20 cellular contexts compared by ENCODE assay signal in the genomic region with DNA sequence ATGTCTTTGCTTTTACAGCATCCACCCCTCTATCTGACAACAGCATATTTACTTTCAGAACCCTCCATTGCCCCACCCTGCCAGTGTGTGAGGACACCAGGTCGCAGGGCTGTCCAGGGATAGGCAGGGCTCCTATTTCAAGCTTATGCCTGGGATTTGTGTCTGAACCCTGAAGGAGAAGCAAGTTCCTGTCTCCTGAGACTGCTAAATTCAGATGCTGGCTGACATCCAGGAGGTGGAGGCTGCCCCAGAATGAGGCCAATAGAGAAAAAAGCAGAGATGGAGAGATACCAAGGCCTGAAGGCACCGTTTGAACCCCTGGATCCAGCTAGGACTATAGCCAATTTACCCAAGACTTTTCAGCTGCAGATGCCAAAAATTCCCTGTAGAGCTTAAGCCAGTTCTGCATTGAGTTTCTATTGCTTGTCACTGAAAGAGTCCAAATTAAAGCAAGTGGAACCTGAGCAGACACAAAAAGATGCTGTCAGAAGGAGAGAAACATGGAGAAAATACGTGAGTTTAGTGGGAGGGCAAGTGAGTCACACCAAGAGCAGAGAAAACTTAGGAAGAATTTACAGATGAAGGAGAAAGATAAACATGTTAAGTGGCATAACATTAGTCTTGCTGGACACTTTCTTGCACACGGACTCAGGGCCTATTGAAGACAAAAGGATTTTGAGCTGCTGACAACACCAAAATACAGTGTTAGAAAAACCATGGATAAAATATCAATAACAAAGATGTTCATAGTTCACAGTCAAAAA.
A peak's percentile ranks its signal among the peaks of the same experiment; 100 is the strongest.
DNase-seq lines count a peak whose midpoint lies in the region; ATAC-seq and TF ChIP-seq lines count a peak whose summit lies in the region.
"Had no signal": no experiment of that assay in that cellular context is flagged by ENCODE, and none has a peak within 500 bp of the region (broad histone marks: within the 10 kb centered on the region; RNA-seq: fewer than 3 reads in every experiment).

No MANE protein-coding gene starts in this region.

- peak overlapping the region; percentile 78 for H3K4me2 ChIP-seq in SK-N-SH
- H3K4me2 ChIP-seq: PC-9 had no signal

- peaks cover 0 to 4% of the 10 kb centered on the region in 2 experiments for H3K36me3 ChIP-seq in SK-N-SH (replicated peaks in 1 of 2; ENCODE audit: control insufficient read depth in 1 of 2, insufficient read depth in 2 of 2, low read length in 1 of 2)
- H3K36me3 ChIP-seq: BE2C had no signal

- no peaks in the 10 kb centered on the region for H3K27me3 ChIP-seq in SK-N-SH (ENCODE audit: insufficient read depth)
- H3K27me3 ChIP-seq: BE2C had no signal

- peaks cover 36% of the 10 kb centered on the region for H3F3A ChIP-seq in SK-N-SH (replicated peaks; ENCODE audit: insufficient read depth)

- H3K27ac ChIP-seq in SK-N-SH (ENCODE audit: low read depth in 2 of 2, low read length in 1 of 2) = peak overlapping the region; percentile 14 to 75; a peak in 2 of 4 replicates
- H3K27ac ChIP-seq: parathyroid adenoma, PC-9 had no signal

- TF ChIP-seq EP300 in SK-N-SH (IDR thresholded peaks at IDR 0.05; ENCODE audit: borderline replicate concordance in 1 of 2, low read depth in 1 of 2, low read length in 1 of 2) = no peak; a peak in 1 of 4 replicates

- no peaks in the 10 kb centered on the region for H4K20me1 ChIP-seq in SK-N-SH (ENCODE audit: insufficient read depth)

- CTCF ChIA-PET in SK-N-SH (lab: Yijun Ruan, JAX) = no interaction called here

- TF ChIP-seq RAD21 in SK-N-SH (IDR thresholded peaks at IDR 0.05; ENCODE audit: low read length) = no peak

- POLR2A ChIA-PET in SK-N-SH (lab: Yijun Ruan, JAX) = no interaction called here

- H3K79me2 ChIP-seq in SK-N-SH (ENCODE audit: insufficient read depth) = peaks cover 5% of the 10 kb centered on the region; the same call in 1 of the 2 replicates
- H3K79me2 ChIP-seq: parathyroid adenoma had no signal

- H2AFZ ChIP-seq in SK-N-SH (ENCODE audit: low read depth) = no peak overlapping the region
- H2AFZ ChIP-seq: parathyroid adenoma, PC-9 had no signal

- peak overlapping the region in 1 of 2 experiments; percentile 24; a peak in 2 of 4 replicates for H3K4me3 ChIP-seq in SK-N-SH (ENCODE audit: low read depth in 2 of 2, low read length in 1 of 2)
- H3K4me3 ChIP-seq in fibroblast of the aortic adventitia (ENCODE audit: low read depth, low read length) = no peak overlapping the region
- H3K4me3 ChIP-seq: PC-9 had no signal

- H3K9ac ChIP-seq in SK-N-SH = peak overlapping the region; percentile 27; the same call in 1 of the 2 replicates
- H3K9ac ChIP-seq: parathyroid adenoma had no signal

- peaks cover 5 to 7% of the 10 kb centered on the region in 2 experiments; a peak in 2 of 4 replicates for H3K4me1 ChIP-seq in SK-N-SH (ENCODE audit: control insufficient read depth in 1 of 2, insufficient read depth in 2 of 2, low read depth in 1 of 2, low read length in 1 of 2)
- H3K4me1 ChIP-seq: BE2C, parathyroid adenoma had no signal

- DNase-seq in EL = peak; percentile 57
- no peak for DNase-seq in SK-N-SH
- peak; percentile 70 for DNase-seq in fibroblast of the aortic adventitia (ENCODE audit: low read depth)
- DNase-seq in retina = peak; percentile 3
- DNase-seq in effector CD8-positive, alpha-beta T cell (lab: John Stamatoyannopoulos, UW) = no peak
- DNase-seq: activated CD4-positive, CD25-positive, alpha-beta regulatory T cell; activated CD8-positive, alpha-beta memory T cell treated with anti-CD3 and anti-CD28 coated beads for 24 hours; BE2C; KG1; NCI-H1105 treated with DMSO at 0.1 percent for 48 hours; NCI-H524; PC-9; stimulated activated CD4-positive, alpha-beta T cell treated with anti-CD3 and anti-CD28 coated beads, Interleukin-12 subunit alpha, Interleukin-12 subunit beta, amount 100 ng/mL, for 4 hours; stimulated activated naive CD8-positive, alpha-beta T cell treated with anti-CD3 and anti-CD28 coated beads, Interleukin-15, Interleukin-2, amounts not matched to agents 100 U/mL and 50 U/mL, for 24 hours; SW 1271 had no signal

- H3K9me2 ChIP-seq in SK-N-SH = no peaks in the 10 kb centered on the region

- H3K9me3 ChIP-seq in SK-N-SH = no peaks in the 10 kb centered on the region
- H3K9me3 ChIP-seq: BE2C had no signal

- WGBS in SK-N-SH (ENCODE audit: low lambda C conversion rate) = 8% methylated on average over 4 of the region's 4 CpGs

- no peak for TF ChIP-seq CTCF in SK-N-SH (IDR thresholded peaks at IDR 0.05)
- TF ChIP-seq CTCF in fibroblast of the aortic adventitia (IDR thresholded peaks at IDR 0.05; ENCODE audit: insufficient read depth, low read length) = no peak

- no peak for ATAC-seq in GM21381 (IDR thresholded peaks at IDR 0.05; ENCODE audit: unreplicated experiment)
- ATAC-seq in HG02938 (IDR thresholded peaks at IDR 0.05; ENCODE audit: unreplicated experiment) = no peak
- no peak for ATAC-seq in GM19351 (IDR thresholded peaks at IDR 0.05; ENCODE audit: unreplicated experiment)
- ATAC-seq: left lobe of liver; stimulated activated naive CD8-positive, alpha-beta T cell treated with anti-CD3 and anti-CD28 coated beads, Interleukin-15, Interleukin-2, amounts not matched to agents 100 U/mL and 50 U/mL, for 24 hours had no signal

TF ChIP-seq in SK-N-SH, 30 proteins besides CTCF, POLR2A, EP300 and RAD21 (continues in another document):
- TF ChIP-seq FOSL2 (IDR thresholded peaks at IDR 0.05; ENCODE audit: borderline replicate concordance, low read depth) (peak; percentile 30; the same call in 1 of the 2 replicates), RFX5 (IDR thresholded peaks at IDR 0.05; ENCODE audit: low read length) (no peak), POLR2AphosphoS5 (IDR thresholded peaks at IDR 0.05; ENCODE audit: low read depth, low read length) (no peak), JUND (IDR thresholded peaks at IDR 0.05) (peak; percentile 39), SMC3 (IDR thresholded peaks at IDR 0.05; ENCODE audit: low read depth, low read length) (no peak), MXI1 (IDR thresholded peaks at IDR 0.05; ENCODE audit: low read depth, low read length) (no peak), NRF1 (IDR thresholded peaks at IDR 0.05; ENCODE audit: low read depth, low read length) (no peak), TAF1 (IDR thresholded peaks at IDR 0.05; ENCODE audit: borderline replicate concordance, low read depth, low read length) (no peak), RCOR1 (IDR thresholded peaks at IDR 0.05; ENCODE audit: low read length) (no peak), CHD2 (IDR thresholded peaks at IDR 0.05; ENCODE audit: low read length, partially characterized antibody) (no peak), TEAD4 (IDR thresholded peaks at IDR 0.05; ENCODE audit: borderline replicate concordance, insufficient read depth) (no peak), TCF12 (IDR thresholded peaks at IDR 0.05) (no peak), SIN3A (IDR thresholded peaks at IDR 0.05; ENCODE audit: borderline replicate concordance, low read depth, low read length) (no peak), YY1 (IDR thresholded peaks at IDR 0.05; ENCODE audit: low read depth) (no peak), GATA2 (CRISPR knock-in tag; IDR thresholded peaks at IDR 0.05) (no peak)
- TF ChIP-seq, protein P1, sequence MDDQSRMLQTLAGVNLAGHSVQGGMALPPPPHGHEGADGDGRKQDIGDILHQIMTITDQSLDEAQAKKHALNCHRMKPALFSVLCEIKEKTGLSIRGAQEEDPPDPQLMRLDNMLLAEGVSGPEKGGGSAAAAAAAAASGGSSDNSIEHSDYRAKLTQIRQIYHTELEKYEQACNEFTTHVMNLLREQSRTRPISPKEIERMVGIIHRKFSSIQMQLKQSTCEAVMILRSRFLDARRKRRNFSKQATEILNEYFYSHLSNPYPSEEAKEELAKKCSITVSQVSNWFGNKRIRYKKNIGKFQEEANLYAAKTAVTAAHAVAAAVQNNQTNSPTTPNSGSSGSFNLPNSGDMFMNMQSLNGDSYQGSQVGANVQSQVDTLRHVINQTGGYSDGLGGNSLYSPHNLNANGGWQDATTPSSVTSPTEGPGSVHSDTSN (IDR thresholded peaks at IDR 0.05) = peak; percentile 53; the same call in 1 of the 2 replicates
- TF ChIP-seq, protein P2, sequence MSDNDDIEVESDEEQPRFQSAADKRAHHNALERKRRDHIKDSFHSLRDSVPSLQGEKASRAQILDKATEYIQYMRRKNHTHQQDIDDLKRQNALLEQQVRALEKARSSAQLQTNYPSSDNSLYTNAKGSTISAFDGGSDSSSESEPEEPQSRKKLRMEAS (IDR thresholded peaks at IDR 0.05; ENCODE audit: low read depth) = no peak
- TF ChIP-seq, protein P3, sequence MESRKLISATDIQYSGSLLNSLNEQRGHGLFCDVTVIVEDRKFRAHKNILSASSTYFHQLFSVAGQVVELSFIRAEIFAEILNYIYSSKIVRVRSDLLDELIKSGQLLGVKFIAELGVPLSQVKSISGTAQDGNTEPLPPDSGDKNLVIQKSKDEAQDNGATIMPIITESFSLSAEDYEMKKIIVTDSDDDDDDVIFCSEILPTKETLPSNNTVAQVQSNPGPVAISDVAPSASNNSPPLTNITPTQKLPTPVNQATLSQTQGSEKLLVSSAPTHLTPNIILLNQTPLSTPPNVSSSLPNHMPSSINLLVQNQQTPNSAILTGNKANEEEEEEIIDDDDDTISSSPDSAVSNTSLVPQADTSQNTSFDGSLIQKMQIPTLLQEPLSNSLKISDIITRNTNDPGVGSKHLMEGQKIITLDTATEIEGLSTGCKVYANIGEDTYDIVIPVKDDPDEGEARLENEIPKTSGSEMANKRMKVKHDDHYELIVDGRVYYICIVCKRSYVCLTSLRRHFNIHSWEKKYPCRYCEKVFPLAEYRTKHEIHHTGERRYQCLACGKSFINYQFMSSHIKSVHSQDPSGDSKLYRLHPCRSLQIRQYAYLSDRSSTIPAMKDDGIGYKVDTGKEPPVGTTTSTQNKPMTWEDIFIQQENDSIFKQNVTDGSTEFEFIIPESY (IDR thresholded peaks at IDR 0.05; ENCODE audit: borderline replicate concordance, low read depth) = 0 out of 2 replicates have a peak, but pooled peaks have one; percentile 9
- TF ChIP-seq, protein P4, sequence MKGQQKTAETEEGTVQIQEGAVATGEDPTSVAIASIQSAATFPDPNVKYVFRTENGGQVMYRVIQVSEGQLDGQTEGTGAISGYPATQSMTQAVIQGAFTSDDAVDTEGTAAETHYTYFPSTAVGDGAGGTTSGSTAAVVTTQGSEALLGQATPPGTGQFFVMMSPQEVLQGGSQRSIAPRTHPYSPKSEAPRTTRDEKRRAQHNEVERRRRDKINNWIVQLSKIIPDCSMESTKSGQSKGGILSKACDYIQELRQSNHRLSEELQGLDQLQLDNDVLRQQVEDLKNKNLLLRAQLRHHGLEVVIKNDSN (IDR thresholded peaks at IDR 0.05; ENCODE audit: borderline replicate concordance, low read depth) = no peak

Comparison
In these comparisons a context has a peak if more than half of its experiments do, and no peak if none do; other contexts are left out.
1. DNase-seq: peak in EL (single experiment), fibroblast of the aortic adventitia (single experiment) and retina (single experiment); none in SK-N-SH (single experiment) and effector CD8-positive, alpha-beta T cell (single experiment).